9 cellular contexts compared by ENCODE assay signal in genomic region chr9:89483592-89484474, GRCh38. TPM values are rescaled to one million over a fixed set of nuclear protein-coding genes. Genes with fewer than 3 reads are reported as not detected.
DNase-seq lines count a peak whose midpoint lies in the region; ATAC-seq, FAIRE-seq and TF ChIP-seq lines count a peak whose summit lies in the region.
"Had no signal": no experiment of that assay in that cellular context is flagged by ENCODE, and none has a peak within 500 bp of the region (broad histone marks: within the 10 kb centered on the region; RNA-seq: fewer than 3 reads in every experiment).

No MANE protein-coding gene starts in this region.

- no peak for TF ChIP-seq CTCF in body of pancreas (IDR thresholded peaks at IDR 0.05)

- H3K27me3 ChIP-seq in duodenal mucosa (ENCODE audit: control insufficient read depth in 1 of 2, insufficient read depth in 2 of 2, low read length in 2 of 2), result no peaks in the 10 kb centered on the region
- no peaks in the 10 kb centered on the region for H3K27me3 ChIP-seq in body of pancreas
- H3K27me3 ChIP-seq: pancreas had no signal

- 70 to 84% methylated on average over 9 to 14 of the region's 18 CpGs for WGBS in body of pancreas, 2 donors

- TF ChIP-seq POLR2A in body of pancreas (IDR thresholded peaks at IDR 0.05), result no peak

- peak; percentile 78 for ATAC-seq in HG02763 (IDR thresholded peaks at IDR 0.05; ENCODE audit: unreplicated experiment)
- ATAC-seq in body of pancreas, result no peak

- DNase-seq in GM18507 (ENCODE audit: extremely low spot score, insufficient read length, low read depth) (no peak), T-helper 22 cell (ENCODE audit: low read depth) (peak; percentile 68), GM03348 (ENCODE audit: low spot score) (no peak), HPDE6-E6E7 (ENCODE audit: extremely low spot score) (no peak), body of pancreas (no peak)
- peak; percentile 65 for DNase-seq in stimulated activated CD8-positive, alpha-beta memory T cell treated with anti-CD3 and anti-CD28 coated beads, Interleukin-7, amount 100 ng/mL, for 24 hours (ENCODE audit: low read depth)
- DNase-seq: pancreas had no signal

- H3K27ac ChIP-seq in duodenal mucosa (ENCODE audit: low read depth, low read length) (no peak overlapping the region), body of pancreas (no peak overlapping the region)
- H3K27ac ChIP-seq: pancreas had no signal

- intact Hi-C loops in body of pancreas (cut with DNase I), result no loop called here

- FAIRE-seq in GM18507 (lab: Jason Lieb, UNC), result peak; percentile 67
- FAIRE-seq: pancreas had no signal

- H3K4me3 ChIP-seq in duodenal mucosa (ENCODE audit: low read depth in 1 of 2, low read length in 2 of 2) (peak overlapping the region; percentile 54 to 68), body of pancreas (no peak overlapping the region)
- H3K4me3 ChIP-seq: pancreas had no signal

- H3K4me1 ChIP-seq in duodenal mucosa (ENCODE audit: control insufficient read depth in 1 of 2, insufficient read depth in 2 of 2, low read length in 2 of 2), result peaks cover 24 to 40% of the 10 kb centered on the region in 2 donors
- no peaks in the 10 kb centered on the region for H3K4me1 ChIP-seq in body of pancreas

- peaks cover 4 to 5% of the 10 kb centered on the region in 2 donors for H3K36me3 ChIP-seq in duodenal mucosa (ENCODE audit: control insufficient read depth in 1 of 2, insufficient read depth in 2 of 2, low read length in 2 of 2)
- H3K36me3 ChIP-seq in body of pancreas (replicated peaks in 1 of 2; ENCODE audit: insufficient read depth in 1 of 2, low read depth in 2 of 2), result no peaks in the 10 kb centered on the region
- H3K36me3 ChIP-seq: pancreas had no signal

- peak overlapping the region in 1 of 2 donors; percentile 4 for H3K9ac ChIP-seq in duodenal mucosa (ENCODE audit: low read depth in 1 of 2, low read length in 2 of 2)

- H3K9me3 ChIP-seq in duodenal mucosa (ENCODE audit: control insufficient read depth in 1 of 2, low read length in 2 of 2) (no peaks in the 10 kb centered on the region), body of pancreas (no peaks in the 10 kb centered on the region)
- H3K9me3 ChIP-seq: pancreas had no signal

RNA-seq across cellular contexts. Expression of gene SEMA4D, which starts 14.1 kb away (rescaled TPM):
- 10 to 100 TPM; 15.6 to 18.1 TPM for total RNA-seq in body of pancreas

Comparison
In these comparisons a context has a peak if more than half of its experiments do, and no peak if none do; other contexts are left out.
1. DNase-seq: peak in T-helper 22 cell (single experiment) and stimulated activated CD8-positive, alpha-beta memory T cell treated with anti-CD3 and anti-CD28 coated beads, Interleukin-7, amount 100 ng/mL, for 24 hours (single experiment); none in GM18507 (single experiment), GM03348 (single experiment), HPDE6-E6E7 (single experiment) and body of pancreas (0 of 4).
2. H3K4me3 ChIP-seq: peak in duodenal mucosa (2 of 2); none in body of pancreas (0 of 2).